1 cellular context compared by ENCODE assay signal in the genomic region with DNA sequence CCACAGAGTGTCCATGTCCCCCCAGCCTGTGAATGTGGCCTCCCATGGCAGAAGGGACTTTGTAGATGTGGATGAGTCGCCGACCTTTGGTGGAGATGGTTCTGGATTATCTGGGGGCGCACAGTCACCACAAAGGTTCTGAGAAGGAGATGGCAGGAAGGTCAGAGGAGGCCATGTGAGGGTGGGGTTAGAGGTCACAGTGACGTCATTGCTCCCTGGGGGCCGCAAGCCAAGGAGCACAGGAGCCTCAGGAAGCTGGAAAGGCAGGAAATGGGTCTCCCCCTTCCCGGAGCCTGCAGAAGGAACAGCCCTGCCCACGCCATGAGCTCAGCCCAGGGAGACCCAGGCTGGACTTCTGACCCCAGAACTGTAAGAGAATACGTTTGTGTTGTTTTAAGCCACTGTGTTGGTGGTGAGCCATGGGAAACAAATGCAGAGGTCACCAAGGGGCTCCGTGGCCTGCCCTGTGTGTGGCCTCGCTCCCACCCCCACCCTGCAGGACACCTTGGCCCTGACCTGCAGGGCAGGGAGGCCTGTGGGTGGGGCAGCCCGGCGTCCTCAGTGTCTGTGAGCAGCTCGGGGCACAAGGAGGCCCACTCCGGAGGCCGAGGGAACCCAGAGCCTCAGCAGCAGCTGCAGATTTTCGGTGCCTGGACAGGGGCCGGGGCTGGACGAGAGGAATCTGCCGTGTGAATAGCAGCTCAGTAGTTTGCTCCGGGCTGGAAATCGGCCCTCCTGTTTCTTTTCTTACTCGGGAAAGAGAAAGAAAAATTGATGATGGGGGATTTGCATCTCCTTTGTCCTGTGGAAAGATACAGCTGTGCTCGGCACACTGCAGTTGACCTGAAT.
TF ChIP-seq lines count a peak whose summit lies in the region.

No MANE protein-coding gene starts in this region.

TF ChIP-seq in K562, 482 proteins besides CTCF, POLR2A, EP300 and RAD21 (continues in another document):
- no peak for TF ChIP-seq ZSCAN32 (CRISPR knock-in tag; IDR thresholded peaks at IDR 0.05)
- TF ChIP-seq KHSRP (IDR thresholded peaks at IDR 0.05) = no peak
- TF ChIP-seq RBBP5 (IDR thresholded peaks at IDR 0.05; ENCODE audit: borderline replicate concordance, insufficient read depth, low read length, poor library complexity, severe bottlenecking) = no peak
- TF ChIP-seq ZNF311 (CRISPR knock-in tag; IDR thresholded peaks at IDR 0.05) = 0 out of 2 replicates have a peak, but pooled peaks have one; percentile 24
- TF ChIP-seq TARDBP (IDR thresholded peaks at IDR 0.05) = no peak
- TF ChIP-seq KAT2B (IDR thresholded peaks at IDR 0.05; ENCODE audit: low read depth, low read length) = no peak
- TF ChIP-seq, protein P1, sequence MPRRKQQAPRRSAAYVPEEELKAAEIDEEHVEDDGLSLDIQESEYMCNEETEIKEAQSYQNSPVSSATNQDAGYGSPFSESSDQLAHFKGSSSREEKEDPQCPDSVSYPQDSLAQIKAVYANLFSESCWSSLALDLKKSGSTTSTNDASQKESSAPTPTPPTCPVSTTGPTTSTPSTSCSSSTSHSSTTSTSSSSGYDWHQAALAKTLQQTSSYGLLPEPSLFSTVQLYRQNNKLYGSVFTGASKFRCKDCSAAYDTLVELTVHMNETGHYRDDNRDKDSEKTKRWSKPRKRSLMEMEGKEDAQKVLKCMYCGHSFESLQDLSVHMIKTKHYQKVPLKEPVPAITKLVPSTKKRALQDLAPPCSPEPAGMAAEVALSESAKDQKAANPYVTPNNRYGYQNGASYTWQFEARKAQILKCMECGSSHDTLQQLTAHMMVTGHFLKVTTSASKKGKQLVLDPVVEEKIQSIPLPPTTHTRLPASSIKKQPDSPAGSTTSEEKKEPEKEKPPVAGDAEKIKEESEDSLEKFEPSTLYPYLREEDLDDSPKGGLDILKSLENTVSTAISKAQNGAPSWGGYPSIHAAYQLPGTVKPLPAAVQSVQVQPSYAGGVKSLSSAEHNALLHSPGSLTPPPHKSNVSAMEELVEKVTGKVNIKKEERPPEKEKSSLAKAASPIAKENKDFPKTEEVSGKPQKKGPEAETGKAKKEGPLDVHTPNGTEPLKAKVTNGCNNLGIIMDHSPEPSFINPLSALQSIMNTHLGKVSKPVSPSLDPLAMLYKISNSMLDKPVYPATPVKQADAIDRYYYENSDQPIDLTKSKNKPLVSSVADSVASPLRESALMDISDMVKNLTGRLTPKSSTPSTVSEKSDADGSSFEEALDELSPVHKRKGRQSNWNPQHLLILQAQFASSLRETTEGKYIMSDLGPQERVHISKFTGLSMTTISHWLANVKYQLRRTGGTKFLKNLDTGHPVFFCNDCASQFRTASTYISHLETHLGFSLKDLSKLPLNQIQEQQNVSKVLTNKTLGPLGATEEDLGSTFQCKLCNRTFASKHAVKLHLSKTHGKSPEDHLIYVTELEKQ (CRISPR knock-in tag; IDR thresholded peaks at IDR 0.05) = no peak
- TF ChIP-seq, protein P2, sequence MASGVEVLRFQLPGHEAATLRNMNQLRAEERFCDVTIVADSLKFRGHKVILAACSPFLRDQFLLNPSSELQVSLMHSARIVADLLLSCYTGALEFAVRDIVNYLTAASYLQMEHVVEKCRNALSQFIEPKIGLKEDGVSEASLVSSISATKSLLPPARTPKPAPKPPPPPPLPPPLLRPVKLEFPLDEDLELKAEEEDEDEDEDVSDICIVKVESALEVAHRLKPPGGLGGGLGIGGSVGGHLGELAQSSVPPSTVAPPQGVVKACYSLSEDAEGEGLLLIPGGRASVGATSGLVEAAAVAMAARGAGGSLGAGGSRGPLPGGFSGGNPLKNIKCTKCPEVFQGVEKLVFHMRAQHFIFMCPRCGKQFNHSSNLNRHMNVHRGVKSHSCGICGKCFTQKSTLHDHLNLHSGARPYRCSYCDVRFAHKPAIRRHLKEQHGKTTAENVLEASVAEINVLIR (CRISPR knock-in tag; IDR thresholded peaks at IDR 0.05) = peak; percentile 18; the same call in 1 of the 2 replicates
- TF ChIP-seq DMBX1 (CRISPR knock-in tag; IDR thresholded peaks at IDR 0.05; ENCODE audit: borderline replicate concordance) = peak; percentile 76; the same call in 1 of the 2 replicates
- no peak for TF ChIP-seq ZNF696 (CRISPR knock-in tag; conservative IDR thresholded peaks at IDR 0.05)
- TF ChIP-seq FOXM1 (IDR thresholded peaks at IDR 0.05; ENCODE audit: low read depth) = no peak
- TF ChIP-seq FOXM1 (CRISPR knock-in tag; IDR thresholded peaks at IDR 0.05; ENCODE audit: low read depth) = no peak
- TF ChIP-seq ZNF408 (CRISPR knock-in tag; IDR thresholded peaks at IDR 0.05; ENCODE audit: low read depth) = no peak
- TF ChIP-seq MCM5 (IDR thresholded peaks at IDR 0.05; ENCODE audit: low read depth) = no peak
- no peak for TF ChIP-seq TRIM24 (IDR thresholded peaks at IDR 0.05)
- no peak for TF ChIP-seq NR1H2 (CRISPR knock-in tag; IDR thresholded peaks at IDR 0.05)
- TF ChIP-seq, protein P3, sequence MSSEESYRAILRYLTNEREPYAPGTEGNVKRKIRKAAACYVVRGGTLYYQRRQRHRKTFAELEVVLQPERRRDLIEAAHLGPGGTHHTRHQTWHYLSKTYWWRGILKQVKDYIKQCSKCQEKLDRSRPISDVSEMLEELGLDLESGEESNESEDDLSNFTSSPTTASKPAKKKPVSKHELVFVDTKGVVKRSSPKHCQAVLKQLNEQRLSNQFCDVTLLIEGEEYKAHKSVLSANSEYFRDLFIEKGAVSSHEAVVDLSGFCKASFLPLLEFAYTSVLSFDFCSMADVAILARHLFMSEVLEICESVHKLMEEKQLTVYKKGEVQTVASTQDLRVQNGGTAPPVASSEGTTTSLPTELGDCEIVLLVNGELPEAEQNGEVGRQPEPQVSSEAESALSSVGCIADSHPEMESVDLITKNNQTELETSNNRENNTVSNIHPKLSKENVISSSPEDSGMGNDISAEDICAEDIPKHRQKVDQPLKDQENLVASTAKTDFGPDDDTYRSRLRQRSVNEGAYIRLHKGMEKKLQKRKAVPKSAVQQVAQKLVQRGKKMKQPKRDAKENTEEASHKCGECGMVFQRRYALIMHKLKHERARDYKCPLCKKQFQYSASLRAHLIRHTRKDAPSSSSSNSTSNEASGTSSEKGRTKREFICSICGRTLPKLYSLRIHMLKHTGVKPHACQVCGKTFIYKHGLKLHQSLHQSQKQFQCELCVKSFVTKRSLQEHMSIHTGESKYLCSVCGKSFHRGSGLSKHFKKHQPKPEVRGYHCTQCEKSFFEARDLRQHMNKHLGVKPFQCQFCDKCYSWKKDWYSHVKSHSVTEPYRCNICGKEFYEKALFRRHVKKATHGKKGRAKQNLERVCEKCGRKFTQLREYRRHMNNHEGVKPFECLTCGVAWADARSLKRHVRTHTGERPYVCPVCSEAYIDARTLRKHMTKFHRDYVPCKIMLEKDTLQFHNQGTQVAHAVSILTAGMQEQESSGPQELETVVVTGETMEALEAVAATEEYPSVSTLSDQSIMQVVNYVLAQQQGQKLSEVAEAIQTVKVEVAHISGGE (CRISPR knock-in tag; IDR thresholded peaks at IDR 0.05) = 0 out of 6 replicates have a peak, but pooled peaks of 1 of the 3 experiments have one; percentile 4
- TF ChIP-seq, protein P4, sequence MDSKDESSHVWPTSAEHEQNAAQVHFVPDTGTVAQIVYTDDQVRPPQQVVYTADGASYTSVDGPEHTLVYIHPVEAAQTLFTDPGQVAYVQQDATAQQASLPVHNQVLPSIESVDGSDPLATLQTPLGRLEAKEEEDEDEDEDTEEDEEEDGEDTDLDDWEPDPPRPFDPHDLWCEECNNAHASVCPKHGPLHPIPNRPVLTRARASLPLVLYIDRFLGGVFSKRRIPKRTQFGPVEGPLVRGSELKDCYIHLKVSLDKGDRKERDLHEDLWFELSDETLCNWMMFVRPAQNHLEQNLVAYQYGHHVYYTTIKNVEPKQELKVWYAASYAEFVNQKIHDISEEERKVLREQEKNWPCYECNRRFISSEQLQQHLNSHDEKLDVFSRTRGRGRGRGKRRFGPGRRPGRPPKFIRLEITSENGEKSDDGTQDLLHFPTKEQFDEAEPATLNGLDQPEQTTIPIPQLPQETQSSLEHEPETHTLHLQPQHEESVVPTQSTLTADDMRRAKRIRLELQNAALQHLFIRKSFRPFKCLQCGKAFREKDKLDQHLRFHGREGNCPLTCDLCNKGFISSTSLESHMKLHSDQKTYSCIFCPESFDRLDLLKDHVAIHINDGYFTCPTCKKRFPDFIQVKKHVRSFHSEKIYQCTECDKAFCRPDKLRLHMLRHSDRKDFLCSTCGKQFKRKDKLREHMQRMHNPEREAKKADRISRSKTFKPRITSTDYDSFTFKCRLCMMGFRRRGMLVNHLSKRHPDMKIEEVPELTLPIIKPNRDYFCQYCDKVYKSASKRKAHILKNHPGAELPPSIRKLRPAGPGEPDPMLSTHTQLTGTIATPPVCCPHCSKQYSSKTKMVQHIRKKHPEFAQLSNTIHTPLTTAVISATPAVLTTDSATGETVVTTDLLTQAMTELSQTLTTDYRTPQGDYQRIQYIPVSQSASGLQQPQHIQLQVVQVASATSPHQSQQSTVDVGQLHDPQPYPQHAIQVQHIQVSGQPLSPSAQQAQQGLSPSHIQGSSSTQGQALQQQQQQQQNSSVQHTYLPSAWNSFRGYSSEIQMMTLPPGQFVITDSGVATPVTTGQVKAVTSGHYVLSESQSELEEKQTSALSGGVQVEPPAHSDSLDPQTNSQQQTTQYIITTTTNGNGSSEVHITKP (IDR thresholded peaks at IDR 0.05; ENCODE audit: partially characterized antibody) = peak; percentile 83
- no peak for TF ChIP-seq STAG1 (CRISPR knock-in tag; IDR thresholded peaks at IDR 0.05; ENCODE audit: borderline replicate concordance)
- peak; percentile 27; the same call in 1 of the 2 replicates for TF ChIP-seq DPF2 (IDR thresholded peaks at IDR 0.05)
- no peak for TF ChIP-seq FUS (optimal IDR thresholded peaks at IDR 0.05; ENCODE audit: low read depth, low read length)
- TF ChIP-seq HIVEP1 (CRISPR knock-in tag; IDR thresholded peaks at IDR 0.05) = no peak
- TF ChIP-seq SLC30A9 (CRISPR knock-in tag; IDR thresholded peaks at IDR 0.05) = no peak
- no peak for TF ChIP-seq ZBED1 (IDR thresholded peaks at IDR 0.05)
- no peak for TF ChIP-seq ZNF143 (CRISPR knock-in tag; IDR thresholded peaks at IDR 0.05)
- TF ChIP-seq, protein P5, sequence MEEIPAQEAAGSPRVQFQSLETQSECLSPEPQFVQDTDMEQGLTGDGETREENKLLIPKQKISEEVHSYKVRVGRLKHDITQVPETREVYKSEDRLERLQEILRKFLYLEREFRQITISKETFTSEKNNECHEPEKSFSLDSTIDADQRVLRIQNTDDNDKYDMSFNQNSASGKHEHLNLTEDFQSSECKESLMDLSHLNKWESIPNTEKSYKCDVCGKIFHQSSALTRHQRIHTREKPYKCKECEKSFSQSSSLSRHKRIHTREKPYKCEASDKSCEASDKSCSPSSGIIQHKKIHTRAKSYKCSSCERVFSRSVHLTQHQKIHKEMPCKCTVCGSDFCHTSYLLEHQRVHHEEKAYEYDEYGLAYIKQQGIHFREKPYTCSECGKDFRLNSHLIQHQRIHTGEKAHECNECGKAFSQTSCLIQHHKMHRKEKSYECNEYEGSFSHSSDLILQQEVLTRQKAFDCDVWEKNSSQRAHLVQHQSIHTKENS (CRISPR knock-in tag; IDR thresholded peaks at IDR 0.05) = no peak
- TF ChIP-seq DACH1 (IDR thresholded peaks at IDR 0.05; ENCODE audit: partially characterized antibody) = no peak
- no peak for TF ChIP-seq MTA3 (IDR thresholded peaks at IDR 0.05; ENCODE audit: borderline replicate concordance)
- no peak for TF ChIP-seq SPI1 (IDR thresholded peaks at IDR 0.05; ENCODE audit: borderline replicate concordance, low read depth, low read length)
- no peak for TF ChIP-seq RFX5 (IDR thresholded peaks at IDR 0.05; ENCODE audit: low read depth, low read length)
- no peak for TF ChIP-seq ZNF79 (CRISPR knock-in tag; IDR thresholded peaks at IDR 0.05; ENCODE audit: low read depth)
- no peak for TF ChIP-seq HNRNPLL (IDR thresholded peaks at IDR 0.05; ENCODE audit: low read depth, low read length, poor library complexity, severe bottlenecking)
- TF ChIP-seq, protein P6, sequence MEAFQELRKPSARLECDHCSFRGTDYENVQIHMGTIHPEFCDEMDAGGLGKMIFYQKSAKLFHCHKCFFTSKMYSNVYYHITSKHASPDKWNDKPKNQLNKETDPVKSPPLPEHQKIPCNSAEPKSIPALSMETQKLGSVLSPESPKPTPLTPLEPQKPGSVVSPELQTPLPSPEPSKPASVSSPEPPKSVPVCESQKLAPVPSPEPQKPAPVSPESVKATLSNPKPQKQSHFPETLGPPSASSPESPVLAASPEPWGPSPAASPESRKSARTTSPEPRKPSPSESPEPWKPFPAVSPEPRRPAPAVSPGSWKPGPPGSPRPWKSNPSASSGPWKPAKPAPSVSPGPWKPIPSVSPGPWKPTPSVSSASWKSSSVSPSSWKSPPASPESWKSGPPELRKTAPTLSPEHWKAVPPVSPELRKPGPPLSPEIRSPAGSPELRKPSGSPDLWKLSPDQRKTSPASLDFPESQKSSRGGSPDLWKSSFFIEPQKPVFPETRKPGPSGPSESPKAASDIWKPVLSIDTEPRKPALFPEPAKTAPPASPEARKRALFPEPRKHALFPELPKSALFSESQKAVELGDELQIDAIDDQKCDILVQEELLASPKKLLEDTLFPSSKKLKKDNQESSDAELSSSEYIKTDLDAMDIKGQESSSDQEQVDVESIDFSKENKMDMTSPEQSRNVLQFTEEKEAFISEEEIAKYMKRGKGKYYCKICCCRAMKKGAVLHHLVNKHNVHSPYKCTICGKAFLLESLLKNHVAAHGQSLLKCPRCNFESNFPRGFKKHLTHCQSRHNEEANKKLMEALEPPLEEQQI (IDR thresholded peaks at IDR 0.05) = no peak
- TF ChIP-seq ARID1B (IDR thresholded peaks at IDR 0.05) = peak; percentile 19; the same call in 1 of the 2 replicates
- TF ChIP-seq ZFPM2 (CRISPR knock-in tag; IDR thresholded peaks at IDR 0.05) = no peak
- TF ChIP-seq, protein P7, sequence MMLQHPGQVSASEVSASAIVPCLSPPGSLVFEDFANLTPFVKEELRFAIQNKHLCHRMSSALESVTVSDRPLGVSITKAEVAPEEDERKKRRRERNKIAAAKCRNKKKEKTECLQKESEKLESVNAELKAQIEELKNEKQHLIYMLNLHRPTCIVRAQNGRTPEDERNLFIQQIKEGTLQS (IDR thresholded peaks at IDR 0.05) = peak; percentile 93
- TF ChIP-seq, protein P7 (CRISPR knock-in tag; conservative IDR thresholded peaks at IDR 0.05) = no peak
- TF ChIP-seq NFE2 (IDR thresholded peaks at IDR 0.05; ENCODE audit: low read depth) = no peak
- TF ChIP-seq, protein P8, sequence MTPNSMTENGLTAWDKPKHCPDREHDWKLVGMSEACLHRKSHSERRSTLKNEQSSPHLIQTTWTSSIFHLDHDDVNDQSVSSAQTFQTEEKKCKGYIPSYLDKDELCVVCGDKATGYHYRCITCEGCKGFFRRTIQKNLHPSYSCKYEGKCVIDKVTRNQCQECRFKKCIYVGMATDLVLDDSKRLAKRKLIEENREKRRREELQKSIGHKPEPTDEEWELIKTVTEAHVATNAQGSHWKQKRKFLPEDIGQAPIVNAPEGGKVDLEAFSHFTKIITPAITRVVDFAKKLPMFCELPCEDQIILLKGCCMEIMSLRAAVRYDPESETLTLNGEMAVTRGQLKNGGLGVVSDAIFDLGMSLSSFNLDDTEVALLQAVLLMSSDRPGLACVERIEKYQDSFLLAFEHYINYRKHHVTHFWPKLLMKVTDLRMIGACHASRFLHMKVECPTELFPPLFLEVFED (CRISPR knock-in tag; conservative IDR thresholded peaks at IDR 0.05) = no peak
- no peak for TF ChIP-seq ZNF232 (CRISPR knock-in tag; IDR thresholded peaks at IDR 0.05)
- no peak for TF ChIP-seq MIER1 (IDR thresholded peaks at IDR 0.05; ENCODE audit: low read depth)
- no peak for TF ChIP-seq GABPA (tag; conservative IDR thresholded peaks at IDR 0.05; ENCODE audit: low read depth)
- no peak for TF ChIP-seq OTX1 (CRISPR knock-in tag; IDR thresholded peaks at IDR 0.05)
